26 cellular contexts compared by ENCODE assay signal in the genomic region with DNA sequence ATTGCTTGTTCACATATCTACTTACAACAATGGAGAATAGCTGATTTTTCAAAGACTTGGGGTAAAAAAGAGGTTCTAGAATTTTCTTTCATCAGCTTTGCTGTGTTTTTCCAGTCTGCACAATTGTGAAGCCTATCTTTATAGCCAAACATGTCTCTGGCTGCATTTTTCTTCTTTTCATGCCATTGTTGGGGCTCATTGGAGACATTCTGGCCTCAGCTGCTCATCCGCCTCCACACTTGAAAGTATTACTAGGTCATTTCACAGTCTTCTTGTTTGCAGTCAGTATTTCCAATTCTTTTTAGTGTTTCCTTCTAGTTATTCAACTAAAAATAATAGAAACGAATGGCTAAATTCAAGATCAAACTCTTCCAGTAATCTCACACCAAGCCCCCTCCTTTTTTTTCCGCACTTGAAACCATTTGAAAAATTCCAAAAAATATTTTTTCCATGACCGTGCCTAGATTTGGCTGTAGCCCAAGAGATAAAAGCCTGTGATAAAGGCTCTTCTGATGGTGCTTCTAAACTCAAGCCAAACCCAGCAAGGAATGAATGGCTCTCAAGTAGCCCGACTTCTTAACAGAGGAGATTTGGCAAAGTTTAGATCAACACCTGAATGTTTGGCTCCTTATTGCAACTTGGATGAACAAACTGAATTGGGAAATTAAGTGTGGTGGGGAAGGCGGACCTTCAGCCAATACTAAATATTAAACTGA.
DNase-seq lines count a peak whose midpoint lies in the region; ATAC-seq, FAIRE-seq and TF ChIP-seq lines count a peak whose summit lies in the region.
"Had no signal": no experiment of that assay in that cellular context is flagged by ENCODE, and none has a peak within 500 bp of the region (broad histone marks: within the 10 kb centered on the region; RNA-seq: fewer than 3 reads in every experiment).

No MANE protein-coding gene starts in this region.

- intact Hi-C loops in upper lobe of right lung (cut with DNase I): no loop called here
- intact Hi-C loops in HepG2 (cut with micrococcal nuclease; ENCODE audit: unreplicated experiment): no loop called here

- CTCF ChIA-PET in HepG2 (lab: Yijun Ruan, JAX; ENCODE audit: low intra/inter-chr PET ratio, low total read pairs): no interaction called here

- H3K4me1 Mint-ChIP-seq in astrocyte (ENCODE audit: low read depth, unreplicated experiment): peaks cover 16% of the 10 kb centered on the region
- H3K4me1 Mint-ChIP-seq: stimulated activated naive B cell treated with anti-CD40 and anti-IgM and Interleukin-4, amounts not matched to agents 10 μg/mL and 1 μg/mL and 100 μg/mL, for 72 hours had no signal

- peaks cover 10% of the 10 kb centered on the region for H3K36me3 Mint-ChIP-seq in astrocyte (ENCODE audit: low read depth, unreplicated experiment)
- H3K36me3 Mint-ChIP-seq: neural progenitor cell; stimulated activated naive B cell treated with anti-CD40 and anti-IgM and Interleukin-4, amounts not matched to agents 10 μg/mL and 1 μg/mL and 100 μg/mL, for 72 hours had no signal

- no peak overlapping the region for H3K27ac ChIP-seq in astrocyte (ENCODE audit: low read depth, low read length)
- H3K27ac ChIP-seq in muscle layer of colon (ENCODE audit: low read depth, low read length): peak overlapping the region; percentile 4
- H3K27ac ChIP-seq in upper lobe of right lung: peak overlapping the region; percentile 51
- H3K27ac ChIP-seq in HepG2 (ENCODE audit: extremely low read length, insufficient read depth, low read length): no peak overlapping the region
- H3K27ac ChIP-seq: neural progenitor cell, tibial artery had no signal

- H3K9ac ChIP-seq in astrocyte (ENCODE audit: low read length) (no peak overlapping the region), muscle layer of colon (ENCODE audit: low read length) (no peak overlapping the region), HepG2 (ENCODE audit: insufficient read depth, low read depth, low read length) (no peak overlapping the region)
- H3K9ac ChIP-seq: neural progenitor cell had no signal

- no peak for TF ChIP-seq POLR2A in HepG2 (IDR thresholded peaks at IDR 0.05; ENCODE audit: insufficient read depth in 1 of 2, low read depth in 2 of 2, low read length in 2 of 2)

- H3K4me3 Mint-ChIP-seq in astrocyte (ENCODE audit: unreplicated experiment): no peak overlapping the region
- H3K4me3 Mint-ChIP-seq: neural progenitor cell; stimulated activated naive B cell treated with anti-CD40 and anti-IgM and Interleukin-4, amounts not matched to agents 10 μg/mL and 1 μg/mL and 100 μg/mL, for 72 hours had no signal

- H3K27ac Mint-ChIP-seq in astrocyte (ENCODE audit: unreplicated experiment): no peak overlapping the region
- H3K27ac Mint-ChIP-seq: neural progenitor cell; stimulated activated naive B cell treated with anti-CD40 and anti-IgM and Interleukin-4, amounts not matched to agents 10 μg/mL and 1 μg/mL and 100 μg/mL, for 72 hours had no signal

- H3K9me3 ChIP-seq in astrocyte (ENCODE audit: insufficient read depth, low read depth, low read length) (no peaks in the 10 kb centered on the region), muscle layer of colon (ENCODE audit: low read length) (no peaks in the 10 kb centered on the region), upper lobe of right lung (no peaks in the 10 kb centered on the region), HepG2 (ENCODE audit: low read length) (no peaks in the 10 kb centered on the region)
- H3K9me3 ChIP-seq: Caco-2, heart left ventricle, tibial artery had no signal

- FAIRE-seq in astrocyte (lab: Jason Lieb, UNC) (no peak), HepG2 (lab: Jason Lieb, UNC) (no peak)
- FAIRE-seq: A204.1, GM19239 had no signal

- BruUV-seq in HepG2 (replicated peaks; lab: Mats Ljungman, UMichigan): no TSS peak

- peak overlapping the region; percentile 7 for H3K4me2 ChIP-seq in astrocyte (ENCODE audit: low read length)
- no peak overlapping the region for H3K4me2 ChIP-seq in HepG2 (ENCODE audit: low read depth, low read length)
- H3K4me2 ChIP-seq: neural progenitor cell had no signal

- H3K27me3 Mint-ChIP-seq in astrocyte (ENCODE audit: low read depth, unreplicated experiment): peaks cover 18% of the 10 kb centered on the region
- H3K27me3 Mint-ChIP-seq: stimulated activated naive B cell treated with anti-CD40 and anti-IgM and Interleukin-4, amounts not matched to agents 10 μg/mL and 1 μg/mL and 100 μg/mL, for 72 hours had no signal

- H3K4me3 ChIP-seq in astrocyte (ENCODE audit: insufficient read depth, low read depth, low read length): no peak overlapping the region
- no peak overlapping the region for H3K4me3 ChIP-seq in muscle layer of colon (ENCODE audit: low read depth in 1 of 2, low read length in 2 of 2)
- no peak overlapping the region for H3K4me3 ChIP-seq in upper lobe of right lung
- H3K4me3 ChIP-seq in HepG2 (replicated peaks in 1 of 3; ENCODE audit: insufficient read depth in 1 of 3, low read depth in 2 of 3, low read length in 3 of 3): no peak overlapping the region
- H3K4me3 ChIP-seq: heart left ventricle, neural progenitor cell, skin epidermis, tibial artery had no signal

- WGBS in HepG2 (ENCODE audit: low lambda C conversion rate): 65% methylated on average over 6 of the region's 6 CpGs

- ATAC-seq in upper lobe of right lung (peak; percentile 41), GM19395 (IDR thresholded peaks at IDR 0.05; ENCODE audit: unreplicated experiment) (no peak), HepG2 (no peak), GM21825 (IDR thresholded peaks at IDR 0.05; ENCODE audit: unreplicated experiment) (no peak)
- ATAC-seq: stimulated activated naive B cell treated with anti-CD40 and anti-IgM and Interleukin-4, amounts not matched to agents 10 μg/mL and 1 μg/mL and 100 μg/mL, for 72 hours had no signal

- POLR2A ChIA-PET in HepG2 (lab: Yijun Ruan, JAX): no interaction called here

- H3K79me2 ChIP-seq in astrocyte (ENCODE audit: insufficient read depth, low read length) (no peaks in the 10 kb centered on the region), HepG2 (ENCODE audit: insufficient read depth, low read length) (no peaks in the 10 kb centered on the region)

- DNase-seq in NCI-H345 (lab: John Stamatoyannopoulos, UW) (peak; percentile 10), NCI-H345 treated with DMSO at 0.1 percent for 48 hours (lab: John Stamatoyannopoulos, UW; ENCODE audit: unreplicated experiment) (no peak), astrocyte (ENCODE audit: low read depth) (peak; percentile 86), upper lobe of right lung (no peak), HepG2 (ENCODE audit: low spot score) (no peak)
- DNase-seq: activated CD4-positive, alpha-beta T cell treated with anti-CD3 and anti-CD28 coated beads, Interleukin-2, amount 50 U/mL, for 48 hours; activated CD4-positive, CD25-positive, alpha-beta regulatory T cell; activated naive CD4-positive, alpha-beta T cell; amniotic stem cell; Caco-2; dermis blood vessel endothelial cell; GOT3; heart left ventricle; NCI-H2107; NCI-H748 treated with DMSO at 0.1 percent for 48 hours; stimulated activated CD4-positive, alpha-beta T cell treated with anti-CD3 and anti-CD28 coated beads, Interleukin-1b, Interleukin-23, amount 100 ng/mL, for 48 hours; stimulated activated naive B cell treated with anti-CD40 and anti-IgM and Interleukin-4, amounts not matched to agents 10 μg/mL and 1 μg/mL and 100 μg/mL, for 72 hours; T1000; tibial artery had no signal

- in situ Hi-C loops in HepG2 (cut with HindIII; ENCODE audit: extremely low pct_ligation_motif_present, low pct_unique_long_range_greater_than_20kb): no loop called here

- no peaks in the 10 kb centered on the region for H3K36me3 ChIP-seq in astrocyte (ENCODE audit: insufficient read depth, low read length)
- H3K36me3 ChIP-seq in muscle layer of colon (ENCODE audit: insufficient read depth, low read length): peaks cover 25% of the 10 kb centered on the region
- H3K36me3 ChIP-seq in upper lobe of right lung: no peaks in the 10 kb centered on the region
- H3K36me3 ChIP-seq in HepG2 (replicated peaks in 1 of 2; ENCODE audit: control insufficient read depth in 1 of 2, insufficient read depth in 2 of 2, low read length in 2 of 2): no peaks in the 10 kb centered on the region
- H3K36me3 ChIP-seq: heart left ventricle, neural progenitor cell, tibial artery had no signal

- H3K4me1 ChIP-seq in astrocyte (ENCODE audit: insufficient read depth, low read length) (peaks cover 5% of the 10 kb centered on the region), muscle layer of colon (ENCODE audit: insufficient read depth, low read length) (peaks cover 89% of the 10 kb centered on the region), upper lobe of right lung (peaks cover 21% of the 10 kb centered on the region), HepG2 (ENCODE audit: insufficient read depth, low read length) (peaks cover 46% of the 10 kb centered on the region)
- H3K4me1 ChIP-seq: Caco-2, tibial artery had no signal

- peaks cover 2% of the 10 kb centered on the region for H3K9me3 Mint-ChIP-seq in astrocyte (ENCODE audit: unreplicated experiment)
- H3K9me3 Mint-ChIP-seq: stimulated activated naive B cell treated with anti-CD40 and anti-IgM and Interleukin-4, amounts not matched to agents 10 μg/mL and 1 μg/mL and 100 μg/mL, for 72 hours had no signal

- H4K20me1 ChIP-seq in astrocyte (ENCODE audit: insufficient read depth, low read length) (no peaks in the 10 kb centered on the region), HepG2 (ENCODE audit: insufficient read depth, low read length) (no peaks in the 10 kb centered on the region)

- H2AFZ ChIP-seq in astrocyte (ENCODE audit: low read depth, low read length): no peak overlapping the region
- H2AFZ ChIP-seq in HepG2 (ENCODE audit: low read length): no peak overlapping the region
- H2AFZ ChIP-seq: neural progenitor cell had no signal

- no peak for TF ChIP-seq EP300 in HepG2 (IDR thresholded peaks at IDR 0.05; ENCODE audit: low read depth in 2 of 2, low read length in 2 of 2)
- TF ChIP-seq EP300 in HepG2 (CRISPR knock-in tag; IDR thresholded peaks at IDR 0.05; ENCODE audit: borderline replicate concordance): no peak

- H3K27me3 ChIP-seq in astrocyte (ENCODE audit: insufficient read depth, low read length) (no peaks in the 10 kb centered on the region), muscle layer of colon (ENCODE audit: control insufficient read depth in 1 of 2, insufficient read depth in 2 of 2, low read length in 2 of 2) (no peaks in the 10 kb centered on the region), upper lobe of right lung (no peaks in the 10 kb centered on the region), HepG2 (ENCODE audit: control insufficient read depth in 1 of 2, insufficient read depth in 2 of 2, low read length in 2 of 2) (peaks cover 0 to 4% of the 10 kb centered on the region in 2 experiments; a peak in 1 of 5 replicates)
- H3K27me3 ChIP-seq: heart left ventricle, neural progenitor cell, tibial artery had no signal

- no peak for TF ChIP-seq RAD21 in HepG2 (CRISPR knock-in tag; IDR thresholded peaks at IDR 0.05)

- TF ChIP-seq CTCF in astrocyte (IDR thresholded peaks at IDR 0.05; ENCODE audit: insufficient read depth, low read depth, low read length) (no peak), upper lobe of right lung (IDR thresholded peaks at IDR 0.05) (no peak), HepG2 (CRISPR knock-in tag; IDR thresholded peaks at IDR 0.05) (no peak)

TF ChIP-seq in HepG2, 621 proteins besides CTCF, POLR2A, EP300 and RAD21 (continues in another document):
- no peak for TF ChIP-seq RFXAP (CRISPR knock-in tag; IDR thresholded peaks at IDR 0.05; ENCODE audit: borderline replicate concordance)
- no peak for TF ChIP-seq ZNF7 (CRISPR knock-in tag; IDR thresholded peaks at IDR 0.05)
- TF ChIP-seq NKX3-1 (CRISPR knock-in tag; IDR thresholded peaks at IDR 0.05): no peak

Comparison
In these comparisons a context has a peak if more than half of its experiments do, and no peak if none do; other contexts are left out.
1. DNase-seq: peak in NCI-H345 (single experiment) and astrocyte (single experiment); none in NCI-H345 treated with DMSO at 0.1 percent for 48 hours (single experiment), upper lobe of right lung (single experiment) and HepG2 (single experiment).
2. H3K27ac ChIP-seq: peak in muscle layer of colon (single experiment) and upper lobe of right lung (single experiment); none in astrocyte (single experiment) and HepG2 (single experiment).